Comparison of ENCODE assay signal across 8 cellular contexts in genomic region chr10:94403823-94404228, GRCh38. TPM values are rescaled to one million over a fixed set of nuclear protein-coding genes. Genes with fewer than 3 reads are reported as not detected.
A peak's percentile ranks its signal among the peaks of the same experiment; 100 is the strongest.
DNase-seq lines count a peak whose midpoint lies in the region; FAIRE-seq and TF ChIP-seq lines count a peak whose summit lies in the region.

No MANE protein-coding gene starts in this region.

- H3K4me3 ChIP-seq in AG04450 (ENCODE audit: low read depth, low read length): peak overlapping the region; percentile 77
- H3K4me3 ChIP-seq in muscle layer of colon (ENCODE audit: low read depth in 1 of 2, low read length in 2 of 2): peak overlapping the region; percentile 57 to 93

- intact Hi-C loops in dendritic cell treated with granulocyte-macrophage colony-stimulating factor and Interleukin-4, amounts not matched to agents 40 ng/mL and 50 ng/mL, for 4 days (cut with micrococcal nuclease): no loop called here

- H3K4me1 Mint-ChIP-seq in dendritic cell treated with granulocyte-macrophage colony-stimulating factor and Interleukin-4, amounts not matched to agents 40 ng/mL and 50 ng/mL, for 4 days (ENCODE audit: low read depth): peaks cover 32% of the 10 kb centered on the region

- peak overlapping the region; percentile 79 for H3K4me3 Mint-ChIP-seq in dendritic cell treated with granulocyte-macrophage colony-stimulating factor and Interleukin-4, amounts not matched to agents 40 ng/mL and 50 ng/mL, for 4 days

- H3K27ac Mint-ChIP-seq in dendritic cell treated with granulocyte-macrophage colony-stimulating factor and Interleukin-4, amounts not matched to agents 40 ng/mL and 50 ng/mL, for 4 days: peak overlapping the region; percentile 91

- H3K36me3 ChIP-seq in muscle layer of colon (ENCODE audit: insufficient read depth, low read length): no peaks in the 10 kb centered on the region

- DNase-seq in AG04450 (ENCODE audit: low read depth, low spot score) (no peak), NOMO-1 treated with dmso at 0.1 percent for 144 hours (lab: John Stamatoyannopoulos, UW; ENCODE audit: unreplicated experiment) (peak; percentile 63), urothelium cell line (ENCODE audit: low spot score) (no peak), cortex of kidney (lab: John Stamatoyannopoulos, UW) (no peak), GF-D8 (lab: John Stamatoyannopoulos, UW) (no peak)

- H3K9ac ChIP-seq in muscle layer of colon (ENCODE audit: low read length): peak overlapping the region; percentile 32

- no peak for FAIRE-seq in urothelium cell line (lab: Jason Lieb, UNC)

- peaks cover 9% of the 10 kb centered on the region for H3K4me1 ChIP-seq in muscle layer of colon (ENCODE audit: insufficient read depth, low read length)

- peaks cover 27% of the 10 kb centered on the region for H3K27me3 Mint-ChIP-seq in dendritic cell treated with granulocyte-macrophage colony-stimulating factor and Interleukin-4, amounts not matched to agents 40 ng/mL and 50 ng/mL, for 4 days

- CTCF ChIA-PET in AG04450 (lab: Charles Lee): interaction anchor here (0.7 to 1.3 kb wide), 5 partner anchors 9 to 42 kb away, joined by 3 to 17 read pairs (median 3); no protein-coding TSS in a partner anchor

- TF ChIP-seq CTCF in AG04450 (IDR thresholded peaks at IDR 0.05; ENCODE audit: low read depth, low read length): no peak

- H3K27me3 ChIP-seq in AG04450 (ENCODE audit: control insufficient read depth, insufficient read depth, low read length): no peaks in the 10 kb centered on the region
- H3K27me3 ChIP-seq in muscle layer of colon (ENCODE audit: control insufficient read depth in 1 of 2, insufficient read depth in 2 of 2, low read length in 2 of 2): no peaks in the 10 kb centered on the region

- peak; percentile 50 for TF ChIP-seq POLR2A in GM19099 (IDR thresholded peaks at IDR 0.05; ENCODE audit: extremely low read depth, insufficient read length, low read depth)

- no peaks in the 10 kb centered on the region for H3K36me3 Mint-ChIP-seq in dendritic cell treated with granulocyte-macrophage colony-stimulating factor and Interleukin-4, amounts not matched to agents 40 ng/mL and 50 ng/mL, for 4 days (ENCODE audit: low read depth)

- POLR2A ChIA-PET in AG04450 (lab: Yijun Ruan, JAX): interaction anchor here (0.5 to 1.0 kb wide), 6 partner anchors 8 to 513 kb away, joined by 3 to 6 read pairs (median 4); partner anchors contain the start of genes NOC3L and SLC35G1

- peaks cover 9% of the 10 kb centered on the region for H3K9me3 Mint-ChIP-seq in dendritic cell treated with granulocyte-macrophage colony-stimulating factor and Interleukin-4, amounts not matched to agents 40 ng/mL and 50 ng/mL, for 4 days

- H3K9me3 ChIP-seq in AG04450 (ENCODE audit: control insufficient read depth, insufficient read depth, low read length) (no peaks in the 10 kb centered on the region; the same call in 1 of the 2 replicates), muscle layer of colon (ENCODE audit: low read length) (no peaks in the 10 kb centered on the region)

- H3K27ac ChIP-seq in AG04450 (ENCODE audit: low read depth, low read length) (peak overlapping the region; percentile 22), muscle layer of colon (ENCODE audit: low read depth, low read length) (peak overlapping the region; percentile 82)

RNA-seq across cellular contexts. Expression of gene TBC1D12, which starts 1.5 kb away (rescaled TPM):
- polyA plus RNA-seq in AG04450 (2011; rRNA removed): 4.1 and 4.7 TPM in 2 replicates
- 2.7 and 4.8 TPM in 2 replicates for polyA minus RNA-seq in AG04450 (2011; rRNA and poly(A)+ RNA removed)

RNA-seq across cellular contexts. Expression of gene NOC3L, which starts 41.1 kb away (rescaled TPM):
- polyA plus RNA-seq in AG04450 (2011; rRNA removed): 14.8 and 20.9 TPM in 2 replicates
- polyA minus RNA-seq in AG04450 (2011; rRNA and poly(A)+ RNA removed): 11.6 and 16.4 TPM in 2 replicates
